8 cellular contexts compared by ENCODE assay signal in genomic region chr20:37007898-37008649, GRCh38. TPM values are rescaled to one million over a fixed set of nuclear protein-coding genes. Genes with fewer than 3 reads are reported as not detected.
DNase-seq lines count a peak whose midpoint lies in the region; ATAC-seq and TF ChIP-seq lines count a peak whose summit lies in the region.

No MANE protein-coding gene starts in this region.

- intact Hi-C loops in vagina (cut with DNase I), result no loop called here
- intact Hi-C loops in head of caudate nucleus (cut with DNase I), result no loop called here

- H3K4me1 ChIP-seq in Loucy (ENCODE audit: insufficient read depth, low read length, poor library complexity, severe bottlenecking) (no peaks in the 10 kb centered on the region), vagina (no peaks in the 10 kb centered on the region)

- H4K20me1 ChIP-seq in Loucy (ENCODE audit: insufficient read depth, low read length, poor library complexity, severe bottlenecking), result no peaks in the 10 kb centered on the region

- TF ChIP-seq CTCF in Loucy (conservative IDR thresholded peaks at IDR 0.05; ENCODE audit: low read length) (peak; percentile 58), astrocyte of the spinal cord (IDR thresholded peaks at IDR 0.05; ENCODE audit: low read depth, low read length) (peak; percentile 33), vagina (IDR thresholded peaks at IDR 0.05) (no peak)

- H2AFZ ChIP-seq in Loucy (ENCODE audit: low read length), result no peak overlapping the region

- H3K27ac ChIP-seq in vagina, result no peak overlapping the region

- no peak overlapping the region for H3K4me3 ChIP-seq in Loucy (ENCODE audit: low read length, poor library complexity, severe bottlenecking)
- H3K4me3 ChIP-seq in astrocyte of the spinal cord (ENCODE audit: low read depth, low read length), result no peak overlapping the region
- no peak overlapping the region for H3K4me3 ChIP-seq in vagina

- DNase-seq in GF-D8 (lab: John Stamatoyannopoulos, UW) (peak; percentile 24), astrocyte of the spinal cord (ENCODE audit: low read depth, low spot score) (peak; percentile 44), medulla oblongata (ENCODE audit: extremely low spot score) (peak; percentile 40), vagina (ENCODE audit: extremely low spot score in 2 of 2) (no peak), head of caudate nucleus (no peak), DMS79 treated with DMSO at 0.1 percent for 48 hours (lab: John Stamatoyannopoulos, UW) (no peak)

- in situ Hi-C loops in astrocyte of the spinal cord (cut with HindIII; ENCODE audit: low sequenced_read_pairs), result no loop called here

- H3K9me3 ChIP-seq in Loucy (ENCODE audit: insufficient read depth, low read depth, low read length) (no peaks in the 10 kb centered on the region), vagina (no peaks in the 10 kb centered on the region)

- H3K36me3 ChIP-seq in Loucy (ENCODE audit: insufficient read depth, low read length), result peaks cover 25% of the 10 kb centered on the region; the same call in 1 of the 2 replicates
- peaks cover 0 to 10% of the 10 kb centered on the region in 2 donors for H3K36me3 ChIP-seq in vagina

- H3K9ac ChIP-seq in Loucy (ENCODE audit: low read depth, low read length, poor library complexity, severe bottlenecking), result no peak overlapping the region

- no peak for ATAC-seq in GM21529 (IDR thresholded peaks at IDR 0.05; ENCODE audit: unreplicated experiment)

- H3K27me3 ChIP-seq in Loucy (ENCODE audit: insufficient read depth, low read length, poor library complexity, severe bottlenecking), result no peaks in the 10 kb centered on the region
- H3K27me3 ChIP-seq in vagina, result no peaks in the 10 kb centered on the region

- no peak for TF ChIP-seq POLR2A in vagina (IDR thresholded peaks at IDR 0.05)

- no peaks in the 10 kb centered on the region for H3F3A ChIP-seq in Loucy (ENCODE audit: low read depth)

- no peaks in the 10 kb centered on the region for H3K79me2 ChIP-seq in Loucy (ENCODE audit: insufficient read depth, low read length)

- H3K4me2 ChIP-seq in Loucy (ENCODE audit: low read depth, low read length, poor library complexity, severe bottlenecking), result no peak overlapping the region

- H3K9me2 ChIP-seq in Loucy (replicated peaks; ENCODE audit: low read depth, low read length), result no peaks in the 10 kb centered on the region

RNA-seq across cellular contexts. Expression of gene SAMHD1, which starts 56.6 kb away (rescaled TPM):
- 142 TPM for total RNA-seq in vagina

Comparison
In these comparisons a context has a peak if more than half of its experiments do, and no peak if none do; other contexts are left out.
1. DNase-seq: peak in GF-D8 (single experiment), astrocyte of the spinal cord (single experiment) and medulla oblongata (single experiment); none in vagina (0 of 2), head of caudate nucleus (0 of 42) and DMS79 treated with DMSO at 0.1 percent for 48 hours (single experiment).
2. CTCF ChIP-seq: peak in Loucy (single experiment) and astrocyte of the spinal cord (single experiment); none in vagina (0 of 3).